In the genomic region with DNA sequence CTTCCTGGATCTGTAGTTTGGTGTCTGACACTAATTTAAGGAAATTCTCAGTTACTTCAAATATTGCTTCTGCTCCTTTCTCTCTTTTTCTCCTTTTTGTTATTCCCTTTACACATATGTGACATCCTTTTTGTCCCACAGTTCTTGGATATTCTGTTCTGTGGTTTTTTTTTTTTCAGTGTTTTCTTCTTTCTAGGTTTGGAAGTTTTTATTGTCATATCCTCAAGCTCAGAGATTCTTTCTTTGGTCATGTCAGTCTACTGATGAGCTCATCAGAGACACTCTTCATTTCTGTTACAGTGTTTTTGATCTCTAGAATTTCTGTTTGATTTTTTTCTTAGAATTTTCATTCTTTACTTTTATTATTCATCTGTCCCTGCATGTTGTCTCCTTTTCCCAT, we compare ENCODE assay signal across 1 cellular context.
TF ChIP-seq lines count a peak whose summit lies in the region.

No MANE protein-coding gene starts in this region.

TF ChIP-seq in K562, 482 proteins besides CTCF, POLR2A, EP300 and RAD21 (continued from another document):
- TF ChIP-seq, protein P1, sequence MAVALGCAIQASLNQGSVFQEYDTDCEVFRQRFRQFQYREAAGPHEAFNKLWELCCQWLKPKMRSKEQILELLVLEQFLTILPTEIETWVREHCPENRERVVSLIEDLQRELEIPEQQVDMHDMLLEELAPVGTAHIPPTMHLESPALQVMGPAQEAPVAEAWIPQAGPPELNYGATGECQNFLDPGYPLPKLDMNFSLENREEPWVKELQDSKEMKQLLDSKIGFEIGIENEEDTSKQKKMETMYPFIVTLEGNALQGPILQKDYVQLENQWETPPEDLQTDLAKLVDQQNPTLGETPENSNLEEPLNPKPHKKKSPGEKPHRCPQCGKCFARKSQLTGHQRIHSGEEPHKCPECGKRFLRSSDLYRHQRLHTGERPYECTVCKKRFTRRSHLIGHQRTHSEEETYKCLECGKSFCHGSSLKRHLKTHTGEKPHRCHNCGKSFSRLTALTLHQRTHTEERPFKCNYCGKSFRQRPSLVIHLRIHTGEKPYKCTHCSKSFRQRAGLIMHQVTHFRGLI (CRISPR knock-in tag; IDR thresholded peaks at IDR 0.05): no peak
- TF ChIP-seq TRIM24 (IDR thresholded peaks at IDR 0.05): peak; percentile 16 to 51; a peak in 2 of 4 replicates
- TF ChIP-seq YY1 (IDR thresholded peaks at IDR 0.05; ENCODE audit: borderline replicate concordance in 1 of 3, control insufficient read depth in 1 of 3, extremely low read depth in 1 of 3, insufficient read depth in 3 of 3, insufficient read length in 1 of 3, insufficient replicate concordance in 2 of 3, low read depth in 1 of 3, low read length in 2 of 3): no peak
- TF ChIP-seq ZNF408 (CRISPR knock-in tag; IDR thresholded peaks at IDR 0.05; ENCODE audit: low read depth): no peak
- TF ChIP-seq CCAR2 (IDR thresholded peaks at IDR 0.05; ENCODE audit: low read depth, low read length): no peak
- no peak for TF ChIP-seq THAP12 (CRISPR knock-in tag; IDR thresholded peaks at IDR 0.05)
- TF ChIP-seq MECOM (CRISPR knock-in tag; IDR thresholded peaks at IDR 0.05): no peak
- peak; percentile 72 for TF ChIP-seq TRIM28 (IDR thresholded peaks at IDR 0.05)
- no peak for TF ChIP-seq KAT7 (CRISPR knock-in tag; IDR thresholded peaks at IDR 0.05; ENCODE audit: borderline replicate concordance)
- no peak for TF ChIP-seq ZNF143 (CRISPR knock-in tag; IDR thresholded peaks at IDR 0.05)
- TF ChIP-seq IFI16 (CRISPR knock-in tag; IDR thresholded peaks at IDR 0.05): no peak
- TF ChIP-seq CBX3 (IDR thresholded peaks at IDR 0.05; ENCODE audit: borderline replicate concordance in 1 of 2, low read length in 2 of 2): peak in 1 of 2 experiments; percentile 45; a peak in 1 of 3 replicates
- peak; percentile 83 for TF ChIP-seq ZNF280A (IDR thresholded peaks at IDR 0.05; ENCODE audit: low read depth, partially characterized antibody)
- no peak for TF ChIP-seq NEUROD1 (IDR thresholded peaks at IDR 0.05; ENCODE audit: borderline replicate concordance, low read depth, low read length, partially characterized antibody)
- TF ChIP-seq ZNF431 (CRISPR knock-in tag; IDR thresholded peaks at IDR 0.05): no peak
- TF ChIP-seq MAFG (tag; conservative IDR thresholded peaks at IDR 0.05): no peak
